ENCODE assay signal across 8 cellular contexts in the genomic region with DNA sequence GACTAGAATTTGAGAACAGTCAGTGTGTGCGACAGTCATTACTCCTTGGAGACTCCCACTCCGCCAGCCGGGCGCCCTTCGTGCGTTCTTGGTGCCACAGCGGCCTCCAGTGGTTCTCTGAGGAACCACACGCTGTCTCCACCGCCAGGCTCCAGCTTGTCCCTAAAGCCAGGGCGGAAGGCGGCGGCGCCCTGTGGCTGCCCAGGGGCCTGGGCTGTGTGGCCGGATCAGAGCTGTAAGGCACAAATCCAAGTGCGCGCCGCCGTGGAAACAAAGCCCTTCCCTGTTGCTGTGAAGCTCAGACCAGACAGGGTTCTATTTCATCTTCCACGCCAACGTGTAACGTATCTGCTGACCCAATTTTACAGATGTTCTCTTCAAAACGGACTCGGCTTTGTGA. TPM values are rescaled to one million over a fixed set of nuclear protein-coding genes. Genes with fewer than 3 reads are reported as not detected.
A peak's percentile ranks its signal among the peaks of the same experiment; 100 is the strongest.
DNase-seq lines count a peak whose midpoint lies in the region; ATAC-seq and TF ChIP-seq lines count a peak whose summit lies in the region.

No MANE protein-coding gene starts in this region.

- no peaks in the 10 kb centered on the region for H3K36me3 ChIP-seq in lower lobe of right lung

- H3K9me3 Mint-ChIP-seq in activated CD4-positive, alpha-beta T cell treated with anti-CD3 and anti-CD28 coated beads, Interleukin-2, amount 10 ng/mL, durations not matched to agents 24 days and 14 days: no peaks in the 10 kb centered on the region

- DNase-seq in C1 segment of cervical spinal cord (lab: John Stamatoyannopoulos, UW) (peak; percentile 8 to 82 (median 68)), NCI-H524 (lab: John Stamatoyannopoulos, UW) (peak; percentile 58 to 85), coronary artery (ENCODE audit: low spot score) (peak; percentile 84), lower lobe of right lung (peak; percentile 80)
- peak; percentile 87 for DNase-seq in activated CD4-positive, alpha-beta T cell treated with anti-CD3 and anti-CD28 coated beads, Interleukin-2, amount 10 ng/mL, durations not matched to agents 24 days and 14 days
- DNase-seq in stimulated activated CD4-positive, alpha-beta T cell treated with anti-CD3 and anti-CD28 coated beads, TNF-alpha, amount 100 ng/mL, for 48 hours (ENCODE audit: low read depth in 3 of 3): peak; percentile 37 to 48 (median 44)

- peaks cover 8% of the 10 kb centered on the region for H3K4me1 ChIP-seq in lower lobe of right lung

- peak; percentile 53 for TF ChIP-seq CTCF in coronary artery (IDR thresholded peaks at IDR 0.05)
- peak; percentile 91 for TF ChIP-seq CTCF in lower lobe of right lung (IDR thresholded peaks at IDR 0.05)

- peak; percentile 84 for ATAC-seq in GM19324 (IDR thresholded peaks at IDR 0.05; ENCODE audit: low FRiP score, unreplicated experiment)
- ATAC-seq in HG03354 (IDR thresholded peaks at IDR 0.05; ENCODE audit: poor library complexity, severe bottlenecking, unreplicated experiment): peak; percentile 95
- ATAC-seq in lower lobe of right lung: peak; percentile 91 to 94

- H3K27ac ChIP-seq in coronary artery (no peak overlapping the region), lower lobe of right lung (no peak overlapping the region)

- no peak overlapping the region for H3K27ac Mint-ChIP-seq in activated CD4-positive, alpha-beta T cell treated with anti-CD3 and anti-CD28 coated beads, Interleukin-2, amount 10 ng/mL, durations not matched to agents 24 days and 14 days

- peaks cover 6% of the 10 kb centered on the region for H3K27me3 Mint-ChIP-seq in activated CD4-positive, alpha-beta T cell treated with anti-CD3 and anti-CD28 coated beads, Interleukin-2, amount 10 ng/mL, durations not matched to agents 24 days and 14 days

- H3K4me3 ChIP-seq in coronary artery (peak overlapping the region; percentile 14), lower lobe of right lung (no peak overlapping the region)

- no peaks in the 10 kb centered on the region for H3K27me3 ChIP-seq in lower lobe of right lung (ENCODE audit: low read depth)

- H3K4me1 Mint-ChIP-seq in activated CD4-positive, alpha-beta T cell treated with anti-CD3 and anti-CD28 coated beads, Interleukin-2, amount 10 ng/mL, durations not matched to agents 24 days and 14 days: peaks cover 2% of the 10 kb centered on the region

- intact Hi-C loops in activated CD4-positive, alpha-beta T cell treated with anti-CD3 and anti-CD28 coated beads, Interleukin-2, amount 10 ng/mL, durations not matched to agents 24 days and 14 days (cut with micrococcal nuclease): loop anchor here (1.0 to 5.0 kb wide), 4 partner anchors 184 to 1422 kb away; no protein-coding TSS in a partner anchor
- intact Hi-C loops in lower lobe of right lung (cut with DNase I): no loop called here

- H3K9me3 ChIP-seq in lower lobe of right lung: no peaks in the 10 kb centered on the region

- no peaks in the 10 kb centered on the region for H3K36me3 Mint-ChIP-seq in activated CD4-positive, alpha-beta T cell treated with anti-CD3 and anti-CD28 coated beads, Interleukin-2, amount 10 ng/mL, durations not matched to agents 24 days and 14 days (ENCODE audit: low read depth)

- H3K4me3 Mint-ChIP-seq in activated CD4-positive, alpha-beta T cell treated with anti-CD3 and anti-CD28 coated beads, Interleukin-2, amount 10 ng/mL, durations not matched to agents 24 days and 14 days: no peak overlapping the region

RNA-seq across cellular contexts. Expression of gene IDS, which starts 34.1 kb away (rescaled TPM):
- total RNA-seq in activated CD4-positive, alpha-beta T cell treated with anti-CD3 and anti-CD28 coated beads, Interleukin-2, amount 10 ng/mL, durations not matched to agents 24 days and 14 days: 43.9 and 44.9 TPM in 2 replicates
- 88.6 TPM for total RNA-seq in lower lobe of right lung
